ENCODE assay signal across 8 cellular contexts in genomic region chr4:122827258-122827887, GRCh38. TPM values are rescaled to one million over a fixed set of nuclear protein-coding genes. Genes with fewer than 3 reads are reported as not detected.
DNase-seq lines count a peak whose midpoint lies in the region; ATAC-seq and TF ChIP-seq lines count a peak whose summit lies in the region.

No MANE protein-coding gene starts in this region.

- H3K27me3 ChIP-seq in left ventricle myocardium inferior (ENCODE audit: low read depth): no peaks in the 10 kb centered on the region

- H3K4me1 ChIP-seq in left ventricle myocardium inferior: peaks cover 34% of the 10 kb centered on the region

- H3K27me3 Mint-ChIP-seq in activated naive CD8-positive, alpha-beta T cell treated with anti-CD3 and anti-CD28 coated beads, Interleukin-2, amount 50 U/mL, for 24 hours: peaks cover 73% of the 10 kb centered on the region
- H3K27me3 Mint-ChIP-seq in progenitor cell of endocrine pancreas: peaks cover 63% of the 10 kb centered on the region

- H3K4me1 Mint-ChIP-seq in activated naive CD8-positive, alpha-beta T cell treated with anti-CD3 and anti-CD28 coated beads, Interleukin-2, amount 50 U/mL, for 24 hours: peaks cover 12% of the 10 kb centered on the region
- peaks cover 2% of the 10 kb centered on the region for H3K4me1 Mint-ChIP-seq in progenitor cell of endocrine pancreas (ENCODE audit: low read depth)

- H3K4me3 ChIP-seq in left ventricle myocardium inferior: peak overlapping the region; percentile 77

- H3K4me3 Mint-ChIP-seq in activated naive CD8-positive, alpha-beta T cell treated with anti-CD3 and anti-CD28 coated beads, Interleukin-2, amount 50 U/mL, for 24 hours: peak overlapping the region; percentile 78
- peak overlapping the region; percentile 84 for H3K4me3 Mint-ChIP-seq in progenitor cell of endocrine pancreas (ENCODE audit: low read depth)

- ATAC-seq in GM18502 (IDR thresholded peaks at IDR 0.05; ENCODE audit: poor library complexity, unreplicated experiment) (peak; percentile 54), HG02840 (IDR thresholded peaks at IDR 0.05; ENCODE audit: low FRiP score, unreplicated experiment) (peak; percentile 53)
- ATAC-seq in activated naive CD8-positive, alpha-beta T cell treated with anti-CD3 and anti-CD28 coated beads, Interleukin-2, amount 50 U/mL, for 24 hours: peak; percentile 20

- TF ChIP-seq CTCF in left ventricle myocardium inferior (IDR thresholded peaks at IDR 0.05; ENCODE audit: borderline replicate concordance) (peak; percentile 22), progenitor cell of endocrine pancreas (IDR thresholded peaks at IDR 0.05; ENCODE audit: unreplicated experiment) (no peak)

- DNase-seq in AG08396 (ENCODE audit: low spot score) (peak; percentile 73), NCI-H446 treated with DMSO at 0.1 percent for 48 hours (lab: John Stamatoyannopoulos, UW) (peak; percentile 24), left ventricle myocardium inferior (peak; percentile 42), progenitor cell of endocrine pancreas (ENCODE audit: low spot score, unreplicated experiment) (peak; percentile 19), GDM1 (lab: John Stamatoyannopoulos, UW) (no peak)
- DNase-seq in activated naive CD8-positive, alpha-beta T cell treated with anti-CD3 and anti-CD28 coated beads, Interleukin-2, amount 50 U/mL, for 24 hours: peak; percentile 38

- H3K9me3 Mint-ChIP-seq in activated naive CD8-positive, alpha-beta T cell treated with anti-CD3 and anti-CD28 coated beads, Interleukin-2, amount 50 U/mL, for 24 hours: no peaks in the 10 kb centered on the region
- no peaks in the 10 kb centered on the region for H3K9me3 Mint-ChIP-seq in progenitor cell of endocrine pancreas (ENCODE audit: low read depth)

- peak overlapping the region; percentile 79 for H3K27ac ChIP-seq in left ventricle myocardium inferior (replicated peaks)

- intact Hi-C loops in left ventricle myocardium inferior (cut with micrococcal nuclease): no loop called here

- no peak overlapping the region for H3K27ac Mint-ChIP-seq in activated naive CD8-positive, alpha-beta T cell treated with anti-CD3 and anti-CD28 coated beads, Interleukin-2, amount 50 U/mL, for 24 hours
- peak overlapping the region; percentile 67 for H3K27ac Mint-ChIP-seq in progenitor cell of endocrine pancreas

- no peaks in the 10 kb centered on the region for H3K36me3 ChIP-seq in left ventricle myocardium inferior

- H3K36me3 Mint-ChIP-seq in activated naive CD8-positive, alpha-beta T cell treated with anti-CD3 and anti-CD28 coated beads, Interleukin-2, amount 50 U/mL, for 24 hours (ENCODE audit: low read depth): no peaks in the 10 kb centered on the region
- H3K36me3 Mint-ChIP-seq in progenitor cell of endocrine pancreas (ENCODE audit: insufficient read depth): no peaks in the 10 kb centered on the region

- no peaks in the 10 kb centered on the region for H3K9me3 ChIP-seq in left ventricle myocardium inferior (replicated peaks)

RNA-seq across cellular contexts. Expression of gene FGF2, which starts 0.7 kb away (rescaled TPM):
- total RNA-seq in left ventricle myocardium inferior (4.1 TPM), progenitor cell of endocrine pancreas (2.7 and 2.9 TPM in 2 replicates)
